In the genomic region with DNA sequence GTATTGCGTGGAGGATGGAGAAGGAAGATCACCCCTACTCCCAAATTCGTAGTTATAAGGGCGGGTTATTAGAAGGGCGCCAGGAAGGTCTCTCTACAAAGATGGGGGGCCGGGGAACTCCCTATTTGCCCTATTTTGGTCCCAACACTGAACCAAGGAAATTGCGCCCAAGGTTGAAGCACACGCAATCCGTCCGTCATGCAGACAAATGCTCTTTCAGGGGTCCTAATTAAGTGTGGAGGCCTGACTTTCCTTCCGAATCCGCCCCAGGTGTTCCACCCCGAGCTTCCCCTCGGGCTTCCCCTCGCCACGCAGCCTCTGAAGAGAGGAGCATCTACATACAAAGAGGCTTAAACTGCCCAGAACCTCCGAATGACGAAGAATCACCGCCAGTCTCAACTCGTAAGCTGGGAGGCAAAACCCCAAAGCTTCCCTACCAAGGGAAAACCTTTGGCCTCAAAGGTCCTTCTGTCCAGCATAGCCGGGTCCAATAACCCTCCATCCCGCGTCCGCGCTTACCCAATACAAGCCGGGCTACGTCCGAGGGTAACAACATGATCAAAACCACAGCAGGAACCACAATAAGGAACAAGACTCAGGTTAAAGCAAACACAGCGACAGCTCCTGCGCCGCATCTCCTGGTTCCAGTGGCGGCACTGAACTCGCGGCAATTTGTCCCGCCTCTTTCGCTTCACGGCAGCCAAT, we compare ENCODE assay signal across 1 cellular context.
TF ChIP-seq lines count a peak whose summit lies in the region.

A gene (minus strand): TSS at position 658 of the 705 bp plus-strand sequence. CDS start 102 bp downstream, at position 556.

TF ChIP-seq in K562, 482 proteins besides CTCF, POLR2A, EP300 and RAD21 (continued from another document and continues in another):
- TF ChIP-seq STAG1 (CRISPR knock-in tag; IDR thresholded peaks at IDR 0.05; ENCODE audit: borderline replicate concordance): no peak
- no peak for TF ChIP-seq SRF (CRISPR knock-in tag; IDR thresholded peaks at IDR 0.05)
- peak; percentile 93 for TF ChIP-seq SUPT5H (IDR thresholded peaks at IDR 0.05)
- TF ChIP-seq FOXJ3 (CRISPR knock-in tag; IDR thresholded peaks at IDR 0.05): no peak
- TF ChIP-seq NRF1 (conservative IDR thresholded peaks at IDR 0.05 in 1 of 2, IDR thresholded peaks at IDR 0.05 in 1 of 2): no peak
- TF ChIP-seq ZBTB17 (CRISPR knock-in tag; IDR thresholded peaks at IDR 0.05): no peak
- no peak for TF ChIP-seq NFE2 (IDR thresholded peaks at IDR 0.05; ENCODE audit: low read depth)
- no peak for TF ChIP-seq ZNF217 (CRISPR knock-in tag; IDR thresholded peaks at IDR 0.05)
- TF ChIP-seq TEAD4 (IDR thresholded peaks at IDR 0.05; ENCODE audit: low read length): no peak
- TF ChIP-seq TEAD4 (CRISPR knock-in tag; IDR thresholded peaks at IDR 0.05; ENCODE audit: borderline replicate concordance): no peak
- TF ChIP-seq SIX5 (IDR thresholded peaks at IDR 0.05; ENCODE audit: borderline replicate concordance in 1 of 2, insufficient read depth in 1 of 2, low read depth in 1 of 2, low read length in 2 of 2): no peak
- no peak; the same call in 1 of the 2 replicates for TF ChIP-seq HCFC1 (IDR thresholded peaks at IDR 0.05; ENCODE audit: low read depth, low read length)
- TF ChIP-seq, protein P1, sequence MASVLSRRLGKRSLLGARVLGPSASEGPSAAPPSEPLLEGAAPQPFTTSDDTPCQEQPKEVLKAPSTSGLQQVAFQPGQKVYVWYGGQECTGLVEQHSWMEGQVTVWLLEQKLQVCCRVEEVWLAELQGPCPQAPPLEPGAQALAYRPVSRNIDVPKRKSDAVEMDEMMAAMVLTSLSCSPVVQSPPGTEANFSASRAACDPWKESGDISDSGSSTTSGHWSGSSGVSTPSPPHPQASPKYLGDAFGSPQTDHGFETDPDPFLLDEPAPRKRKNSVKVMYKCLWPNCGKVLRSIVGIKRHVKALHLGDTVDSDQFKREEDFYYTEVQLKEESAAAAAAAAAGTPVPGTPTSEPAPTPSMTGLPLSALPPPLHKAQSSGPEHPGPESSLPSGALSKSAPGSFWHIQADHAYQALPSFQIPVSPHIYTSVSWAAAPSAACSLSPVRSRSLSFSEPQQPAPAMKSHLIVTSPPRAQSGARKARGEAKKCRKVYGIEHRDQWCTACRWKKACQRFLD (CRISPR knock-in tag; IDR thresholded peaks at IDR 0.05): no peak
- TF ChIP-seq, protein P2, sequence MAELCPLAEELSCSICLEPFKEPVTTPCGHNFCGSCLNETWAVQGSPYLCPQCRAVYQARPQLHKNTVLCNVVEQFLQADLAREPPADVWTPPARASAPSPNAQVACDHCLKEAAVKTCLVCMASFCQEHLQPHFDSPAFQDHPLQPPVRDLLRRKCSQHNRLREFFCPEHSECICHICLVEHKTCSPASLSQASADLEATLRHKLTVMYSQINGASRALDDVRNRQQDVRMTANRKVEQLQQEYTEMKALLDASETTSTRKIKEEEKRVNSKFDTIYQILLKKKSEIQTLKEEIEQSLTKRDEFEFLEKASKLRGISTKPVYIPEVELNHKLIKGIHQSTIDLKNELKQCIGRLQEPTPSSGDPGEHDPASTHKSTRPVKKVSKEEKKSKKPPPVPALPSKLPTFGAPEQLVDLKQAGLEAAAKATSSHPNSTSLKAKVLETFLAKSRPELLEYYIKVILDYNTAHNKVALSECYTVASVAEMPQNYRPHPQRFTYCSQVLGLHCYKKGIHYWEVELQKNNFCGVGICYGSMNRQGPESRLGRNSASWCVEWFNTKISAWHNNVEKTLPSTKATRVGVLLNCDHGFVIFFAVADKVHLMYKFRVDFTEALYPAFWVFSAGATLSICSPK (IDR thresholded peaks at IDR 0.05; ENCODE audit: borderline replicate concordance): no peak
- TF ChIP-seq ZBTB8A (IDR thresholded peaks at IDR 0.05; ENCODE audit: partially characterized antibody): no peak
- TF ChIP-seq ZNF12 (CRISPR knock-in tag; IDR thresholded peaks at IDR 0.05): no peak
- no peak for TF ChIP-seq CTBP1 (IDR thresholded peaks at IDR 0.05; ENCODE audit: borderline replicate concordance)
- TF ChIP-seq, protein P3, sequence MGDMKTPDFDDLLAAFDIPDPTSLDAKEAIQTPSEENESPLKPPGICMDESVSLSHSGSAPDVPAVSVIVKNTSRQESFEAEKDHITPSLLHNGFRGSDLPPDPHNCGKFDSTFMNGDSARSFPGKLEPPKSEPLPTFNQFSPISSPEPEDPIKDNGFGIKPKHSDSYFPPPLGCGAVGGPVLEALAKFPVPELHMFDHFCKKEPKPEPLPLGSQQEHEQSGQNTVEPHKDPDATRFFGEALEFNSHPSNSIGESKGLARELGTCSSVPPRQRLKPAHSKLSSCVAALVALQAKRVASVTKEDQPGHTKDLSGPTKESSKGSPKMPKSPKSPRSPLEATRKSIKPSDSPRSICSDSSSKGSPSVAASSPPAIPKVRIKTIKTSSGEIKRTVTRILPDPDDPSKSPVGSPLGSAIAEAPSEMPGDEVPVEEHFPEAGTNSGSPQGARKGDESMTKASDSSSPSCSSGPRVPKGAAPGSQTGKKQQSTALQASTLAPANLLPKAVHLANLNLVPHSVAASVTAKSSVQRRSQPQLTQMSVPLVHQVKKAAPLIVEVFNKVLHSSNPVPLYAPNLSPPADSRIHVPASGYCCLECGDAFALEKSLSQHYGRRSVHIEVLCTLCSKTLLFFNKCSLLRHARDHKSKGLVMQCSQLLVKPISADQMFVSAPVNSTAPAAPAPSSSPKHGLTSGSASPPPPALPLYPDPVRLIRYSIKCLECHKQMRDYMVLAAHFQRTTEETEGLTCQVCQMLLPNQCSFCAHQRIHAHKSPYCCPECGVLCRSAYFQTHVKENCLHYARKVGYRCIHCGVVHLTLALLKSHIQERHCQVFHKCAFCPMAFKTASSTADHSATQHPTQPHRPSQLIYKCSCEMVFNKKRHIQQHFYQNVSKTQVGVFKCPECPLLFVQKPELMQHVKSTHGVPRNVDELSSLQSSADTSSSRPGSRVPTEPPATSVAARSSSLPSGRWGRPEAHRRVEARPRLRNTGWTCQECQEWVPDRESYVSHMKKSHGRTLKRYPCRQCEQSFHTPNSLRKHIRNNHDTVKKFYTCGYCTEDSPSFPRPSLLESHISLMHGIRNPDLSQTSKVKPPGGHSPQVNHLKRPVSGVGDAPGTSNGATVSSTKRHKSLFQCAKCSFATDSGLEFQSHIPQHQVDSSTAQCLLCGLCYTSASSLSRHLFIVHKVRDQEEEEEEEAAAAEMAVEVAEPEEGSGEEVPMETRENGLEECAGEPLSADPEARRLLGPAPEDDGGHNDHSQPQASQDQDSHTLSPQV (IDR thresholded peaks at IDR 0.05): no peak
- TF ChIP-seq ZNF57 (CRISPR knock-in tag; IDR thresholded peaks at IDR 0.05): no peak
- TF ChIP-seq, protein P4, sequence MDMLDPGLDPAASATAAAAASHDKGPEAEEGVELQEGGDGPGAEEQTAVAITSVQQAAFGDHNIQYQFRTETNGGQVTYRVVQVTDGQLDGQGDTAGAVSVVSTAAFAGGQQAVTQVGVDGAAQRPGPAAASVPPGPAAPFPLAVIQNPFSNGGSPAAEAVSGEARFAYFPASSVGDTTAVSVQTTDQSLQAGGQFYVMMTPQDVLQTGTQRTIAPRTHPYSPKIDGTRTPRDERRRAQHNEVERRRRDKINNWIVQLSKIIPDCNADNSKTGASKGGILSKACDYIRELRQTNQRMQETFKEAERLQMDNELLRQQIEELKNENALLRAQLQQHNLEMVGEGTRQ (CRISPR knock-in tag; IDR thresholded peaks at IDR 0.05): no peak
- TF ChIP-seq, protein P5, sequence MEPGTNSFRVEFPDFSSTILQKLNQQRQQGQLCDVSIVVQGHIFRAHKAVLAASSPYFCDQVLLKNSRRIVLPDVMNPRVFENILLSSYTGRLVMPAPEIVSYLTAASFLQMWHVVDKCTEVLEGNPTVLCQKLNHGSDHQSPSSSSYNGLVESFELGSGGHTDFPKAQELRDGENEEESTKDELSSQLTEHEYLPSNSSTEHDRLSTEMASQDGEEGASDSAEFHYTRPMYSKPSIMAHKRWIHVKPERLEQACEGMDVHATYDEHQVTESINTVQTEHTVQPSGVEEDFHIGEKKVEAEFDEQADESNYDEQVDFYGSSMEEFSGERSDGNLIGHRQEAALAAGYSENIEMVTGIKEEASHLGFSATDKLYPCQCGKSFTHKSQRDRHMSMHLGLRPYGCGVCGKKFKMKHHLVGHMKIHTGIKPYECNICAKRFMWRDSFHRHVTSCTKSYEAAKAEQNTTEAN (CRISPR knock-in tag; IDR thresholded peaks at IDR 0.05): no peak
- no peak for TF ChIP-seq ZNF764 (CRISPR knock-in tag; IDR thresholded peaks at IDR 0.05; ENCODE audit: low read depth)
- TF ChIP-seq C11orf30 (IDR thresholded peaks at IDR 0.05; ENCODE audit: low read depth): no peak
- TF ChIP-seq NCOR1 (IDR thresholded peaks at IDR 0.05): no peak
- peak; percentile 73 for TF ChIP-seq FOXP1 (CRISPR knock-in tag; IDR thresholded peaks at IDR 0.05)
- no peak for TF ChIP-seq BMI1 (IDR thresholded peaks at IDR 0.05; ENCODE audit: low read length)
- TF ChIP-seq DACH1 (IDR thresholded peaks at IDR 0.05; ENCODE audit: partially characterized antibody): no peak
- TF ChIP-seq, protein P6, sequence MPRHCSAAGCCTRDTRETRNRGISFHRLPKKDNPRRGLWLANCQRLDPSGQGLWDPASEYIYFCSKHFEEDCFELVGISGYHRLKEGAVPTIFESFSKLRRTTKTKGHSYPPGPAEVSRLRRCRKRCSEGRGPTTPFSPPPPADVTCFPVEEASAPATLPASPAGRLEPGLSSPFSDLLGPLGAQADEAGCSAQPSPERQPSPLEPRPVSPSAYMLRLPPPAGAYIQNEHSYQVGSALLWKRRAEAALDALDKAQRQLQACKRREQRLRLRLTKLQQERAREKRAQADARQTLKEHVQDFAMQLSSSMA (CRISPR knock-in tag; IDR thresholded peaks at IDR 0.05): no peak
- no peak for TF ChIP-seq E2F3 (CRISPR knock-in tag; IDR thresholded peaks at IDR 0.05)
- TF ChIP-seq, protein P7, sequence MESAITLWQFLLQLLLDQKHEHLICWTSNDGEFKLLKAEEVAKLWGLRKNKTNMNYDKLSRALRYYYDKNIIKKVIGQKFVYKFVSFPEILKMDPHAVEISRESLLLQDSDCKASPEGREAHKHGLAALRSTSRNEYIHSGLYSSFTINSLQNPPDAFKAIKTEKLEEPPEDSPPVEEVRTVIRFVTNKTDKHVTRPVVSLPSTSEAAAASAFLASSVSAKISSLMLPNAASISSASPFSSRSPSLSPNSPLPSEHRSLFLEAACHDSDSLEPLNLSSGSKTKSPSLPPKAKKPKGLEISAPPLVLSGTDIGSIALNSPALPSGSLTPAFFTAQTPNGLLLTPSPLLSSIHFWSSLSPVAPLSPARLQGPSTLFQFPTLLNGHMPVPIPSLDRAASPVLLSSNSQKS (CRISPR knock-in tag; IDR thresholded peaks at IDR 0.05): no peak
- TF ChIP-seq HNRNPLL (IDR thresholded peaks at IDR 0.05; ENCODE audit: low read depth, low read length, poor library complexity, severe bottlenecking): no peak
- peak in 1 of 2 experiments; percentile 59; a peak in 2 of 4 replicates for TF ChIP-seq HDAC1 (IDR thresholded peaks at IDR 0.05)
- TF ChIP-seq TARDBP (IDR thresholded peaks at IDR 0.05): no peak
- TF ChIP-seq ARID1B (IDR thresholded peaks at IDR 0.05): no peak
- TF ChIP-seq MAZ (CRISPR knock-in tag; conservative IDR thresholded peaks at IDR 0.05 in 1 of 2, IDR thresholded peaks at IDR 0.05 in 1 of 2): no peak
- TF ChIP-seq NFATC3 (IDR thresholded peaks at IDR 0.05): no peak
- TF ChIP-seq, protein P8, sequence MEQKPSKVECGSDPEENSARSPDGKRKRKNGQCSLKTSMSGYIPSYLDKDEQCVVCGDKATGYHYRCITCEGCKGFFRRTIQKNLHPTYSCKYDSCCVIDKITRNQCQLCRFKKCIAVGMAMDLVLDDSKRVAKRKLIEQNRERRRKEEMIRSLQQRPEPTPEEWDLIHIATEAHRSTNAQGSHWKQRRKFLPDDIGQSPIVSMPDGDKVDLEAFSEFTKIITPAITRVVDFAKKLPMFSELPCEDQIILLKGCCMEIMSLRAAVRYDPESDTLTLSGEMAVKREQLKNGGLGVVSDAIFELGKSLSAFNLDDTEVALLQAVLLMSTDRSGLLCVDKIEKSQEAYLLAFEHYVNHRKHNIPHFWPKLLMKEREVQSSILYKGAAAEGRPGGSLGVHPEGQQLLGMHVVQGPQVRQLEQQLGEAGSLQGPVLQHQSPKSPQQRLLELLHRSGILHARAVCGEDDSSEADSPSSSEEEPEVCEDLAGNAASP (IDR thresholded peaks at IDR 0.05): no peak
- no peak for TF ChIP-seq PPARD (CRISPR knock-in tag; IDR thresholded peaks at IDR 0.05)
- no peak for TF ChIP-seq BHLHE40 (IDR thresholded peaks at IDR 0.05; ENCODE audit: low read length)
- no peak for TF ChIP-seq ZNF24 (IDR thresholded peaks at IDR 0.05)
- no peak for TF ChIP-seq CBFA2T3 (IDR thresholded peaks at IDR 0.05)
- no peak for TF ChIP-seq HDAC2 (IDR thresholded peaks at IDR 0.05)
- TF ChIP-seq BRD9 (IDR thresholded peaks at IDR 0.05; ENCODE audit: low read depth, partially characterized antibody): peak; percentile 52
- TF ChIP-seq KDM4B (IDR thresholded peaks at IDR 0.05; ENCODE audit: borderline replicate concordance in 2 of 2, low read depth in 1 of 2): 0 out of 4 replicates have a peak, but pooled peaks of 1 of the 2 experiments have one; percentile 12
- no peak for TF ChIP-seq MCM3 (IDR thresholded peaks at IDR 0.05)
- TF ChIP-seq PHTF2 (CRISPR knock-in tag; IDR thresholded peaks at IDR 0.05): no peak
- no peak for TF ChIP-seq GTF2A2 (tag; IDR thresholded peaks at IDR 0.05)
- peak; percentile 49 for TF ChIP-seq NFRKB (IDR thresholded peaks at IDR 0.05; ENCODE audit: low read depth)
- TF ChIP-seq POLR2G (IDR thresholded peaks at IDR 0.05; ENCODE audit: low read depth, low read length): peak; percentile 85
- TF ChIP-seq NEUROD1 (IDR thresholded peaks at IDR 0.05; ENCODE audit: borderline replicate concordance, low read depth, low read length, partially characterized antibody): no peak
- TF ChIP-seq ZNF76 (CRISPR knock-in tag; IDR thresholded peaks at IDR 0.05; ENCODE audit: borderline replicate concordance): no peak
- no peak for TF ChIP-seq JUNB (CRISPR knock-in tag; conservative IDR thresholded peaks at IDR 0.05)
- TF ChIP-seq, protein P9, sequence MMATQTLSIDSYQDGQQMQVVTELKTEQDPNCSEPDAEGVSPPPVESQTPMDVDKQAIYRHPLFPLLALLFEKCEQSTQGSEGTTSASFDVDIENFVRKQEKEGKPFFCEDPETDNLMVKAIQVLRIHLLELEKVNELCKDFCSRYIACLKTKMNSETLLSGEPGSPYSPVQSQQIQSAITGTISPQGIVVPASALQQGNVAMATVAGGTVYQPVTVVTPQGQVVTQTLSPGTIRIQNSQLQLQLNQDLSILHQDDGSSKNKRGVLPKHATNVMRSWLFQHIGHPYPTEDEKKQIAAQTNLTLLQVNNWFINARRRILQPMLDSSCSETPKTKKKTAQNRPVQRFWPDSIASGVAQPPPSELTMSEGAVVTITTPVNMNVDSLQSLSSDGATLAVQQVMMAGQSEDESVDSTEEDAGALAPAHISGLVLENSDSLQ (IDR thresholded peaks at IDR 0.05): no peak
- TF ChIP-seq, protein P10, sequence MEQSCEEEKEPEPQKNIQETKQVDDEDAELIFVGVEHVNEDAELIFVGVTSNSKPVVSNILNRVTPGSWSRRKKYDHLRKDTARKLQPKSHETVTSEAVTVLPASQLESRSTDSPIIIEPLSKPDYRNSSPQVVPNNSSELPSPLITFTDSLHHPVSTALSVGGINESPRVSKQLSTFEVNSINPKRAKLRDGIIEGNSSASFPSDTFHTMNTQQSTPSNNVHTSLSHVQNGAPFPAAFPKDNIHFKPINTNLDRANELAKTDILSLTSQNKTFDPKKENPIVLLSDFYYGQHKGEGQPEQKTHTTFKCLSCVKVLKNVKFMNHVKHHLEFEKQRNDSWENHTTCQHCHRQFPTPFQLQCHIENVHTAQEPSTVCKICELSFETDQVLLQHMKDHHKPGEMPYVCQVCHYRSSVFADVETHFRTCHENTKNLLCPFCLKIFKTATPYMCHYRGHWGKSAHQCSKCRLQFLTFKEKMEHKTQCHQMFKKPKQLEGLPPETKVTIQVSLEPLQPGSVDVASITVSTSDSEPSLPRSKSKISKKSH (CRISPR knock-in tag; IDR thresholded peaks at IDR 0.05): no peak
